In genomic region chr1:40711465-40712404, GRCh38 we compare ENCODE assay signal across 8 cellular contexts. TPM values are rescaled to one million over a fixed set of nuclear protein-coding genes. Genes with fewer than 3 reads are reported as not detected.
DNase-seq lines count a peak whose midpoint lies in the region; ATAC-seq lines count a peak whose summit lies in the region.

No MANE protein-coding gene starts in this region.

- peaks cover 6% of the 10 kb centered on the region for H3K36me3 Mint-ChIP-seq in CD4-positive, CD25-positive, alpha-beta regulatory T cell

- H3K9me3 ChIP-seq in CD4-positive, CD25-positive, alpha-beta regulatory T cell (ENCODE audit: control insufficient read depth in 2 of 2, low read length in 2 of 2): no peaks in the 10 kb centered on the region
- H3K9me3 ChIP-seq in HUES64 (ENCODE audit: insufficient read depth, low read depth, low read length): no peaks in the 10 kb centered on the region

- H3K27ac ChIP-seq in CD4-positive, CD25-positive, alpha-beta regulatory T cell (ENCODE audit: insufficient read depth, low read length, poor library complexity, severe bottlenecking): peak overlapping the region; percentile 21
- H3K27ac ChIP-seq in HUES64 (ENCODE audit: low read depth, low read length) (peak overlapping the region; percentile 77), substantia nigra (ENCODE audit: low read depth, low read length, poor library complexity, severe bottlenecking) (peak overlapping the region; percentile 11)

- peaks cover 48 to 80% (median 61%) of the 10 kb centered on the region in 4 donors for H3K4me1 Mint-ChIP-seq in CD4-positive, CD25-positive, alpha-beta regulatory T cell

- H3K9me3 Mint-ChIP-seq in CD4-positive, CD25-positive, alpha-beta regulatory T cell: peaks cover 0 to 1% (median 0%) of the 10 kb centered on the region in 7 donors

- no peaks in the 10 kb centered on the region for H3K27me3 ChIP-seq in CD4-positive, CD25-positive, alpha-beta regulatory T cell (ENCODE audit: control insufficient read depth, insufficient read depth, low read length)
- H3K27me3 ChIP-seq in HUES64 (ENCODE audit: insufficient read depth, low read length): no peaks in the 10 kb centered on the region

- ATAC-seq in CD4-positive, CD25-positive, alpha-beta regulatory T cell (ENCODE audit: low read depth in 2 of 2): no peak
- no peak for ATAC-seq in HG03196 (IDR thresholded peaks at IDR 0.05; ENCODE audit: unreplicated experiment)

- H3K27me3 Mint-ChIP-seq in CD4-positive, CD25-positive, alpha-beta regulatory T cell: no peaks in the 10 kb centered on the region

- peak overlapping the region; percentile 48 to 97 (median 72) for H3K4me3 Mint-ChIP-seq in CD4-positive, CD25-positive, alpha-beta regulatory T cell

- H3K27ac Mint-ChIP-seq in CD4-positive, CD25-positive, alpha-beta regulatory T cell: peak overlapping the region; percentile 43 to 86 (median 69)

- WGBS in HUES64: 74% methylated on average over 2 of the region's 3 CpGs

- peaks cover 57% of the 10 kb centered on the region for H3K4me1 ChIP-seq in CD4-positive, CD25-positive, alpha-beta regulatory T cell (ENCODE audit: control insufficient read depth, insufficient read depth, low read length, poor library complexity, severe bottlenecking)
- peaks cover 37% of the 10 kb centered on the region for H3K4me1 ChIP-seq in HUES64 (ENCODE audit: insufficient read depth, low read length)

- peak overlapping the region; percentile 42 for H3K4me3 ChIP-seq in CD4-positive, CD25-positive, alpha-beta regulatory T cell (ENCODE audit: low read depth, low read length)
- peak overlapping the region; percentile 71 for H3K4me3 ChIP-seq in HUES64 (ENCODE audit: low read length)

- no peaks in the 10 kb centered on the region for H3K36me3 ChIP-seq in CD4-positive, CD25-positive, alpha-beta regulatory T cell (ENCODE audit: control insufficient read depth, insufficient read depth, low read length)
- peaks cover 21% of the 10 kb centered on the region for H3K36me3 ChIP-seq in HUES64 (ENCODE audit: insufficient read depth, low read length)

- no peak for DNase-seq in CD4-positive, CD25-positive, alpha-beta regulatory T cell
- DNase-seq in amniotic epithelial cell (ENCODE audit: low read depth) (peak; percentile 61), iris pigment epithelial cell (ENCODE audit: low read depth) (peak; percentile 81), substantia nigra (lab: John Stamatoyannopoulos, UW) (peak in 1 of 49 donors; percentile 50), mesenteric fat pad (ENCODE audit: low spot score) (no peak)
- no peak for DNase-seq in stimulated activated CD8-positive, alpha-beta memory T cell treated with anti-CD3 and anti-CD28 coated beads, Interleukin-4, amount 100 ng/mL, for 48 hours

- H3K9ac ChIP-seq in HUES64 (ENCODE audit: low read depth, low read length): peak overlapping the region; percentile 93; the same call in 1 of the 2 replicates

RNA-seq across cellular contexts. Expression of gene NFYC, which starts 20.2 kb away (rescaled TPM):
- 61.1 TPM for total RNA-seq in CD4-positive, CD25-positive, alpha-beta regulatory T cell
- polyA plus RNA-seq in CD4-positive, CD25-positive, alpha-beta regulatory T cell: 10 to 100 TPM; 51.2 to 59.0 (median 56.1) TPM
- 44.5 TPM for polyA plus RNA-seq in HUES64 (2013, experiment 1 of 2)
- 43.1 TPM for polyA plus RNA-seq in HUES64 (2013, experiment 2 of 2)
- 36.4 TPM for total RNA-seq in mesenteric fat pad

RNA-seq across cellular contexts. Expression of gene RIMS3, which starts 46.3 kb away (rescaled TPM):
- total RNA-seq in CD4-positive, CD25-positive, alpha-beta regulatory T cell: 3.8 TPM
- polyA plus RNA-seq in CD4-positive, CD25-positive, alpha-beta regulatory T cell: 1 to 10 TPM; 1.0 to 3.3 (median 1.6) TPM
- polyA plus RNA-seq in HUES64 (2013, experiment 1 of 2): 7.3 TPM
- polyA plus RNA-seq in HUES64 (2013, experiment 2 of 2): 11.2 TPM
- total RNA-seq in mesenteric fat pad: 1.2 TPM

Comparison
In these comparisons a context has a peak if more than half of its experiments do, and no peak if none do; other contexts are left out.
1. DNase-seq: peak in amniotic epithelial cell (single experiment) and iris pigment epithelial cell (single experiment); none in CD4-positive, CD25-positive, alpha-beta regulatory T cell (0 of 3), stimulated activated CD8-positive, alpha-beta memory T cell treated with anti-CD3 and anti-CD28 coated beads, Interleukin-4, amount 100 ng/mL, for 48 hours (single experiment) and mesenteric fat pad (single experiment).
2. H3K27ac ChIP-seq: peak in every context shown above with its lines; median percentile 77 in HUES64; 21 in CD4-positive, CD25-positive, alpha-beta regulatory T cell; 11 in substantia nigra.